Comparison of ENCODE assay signal across 13 cellular contexts in the genomic region with DNA sequence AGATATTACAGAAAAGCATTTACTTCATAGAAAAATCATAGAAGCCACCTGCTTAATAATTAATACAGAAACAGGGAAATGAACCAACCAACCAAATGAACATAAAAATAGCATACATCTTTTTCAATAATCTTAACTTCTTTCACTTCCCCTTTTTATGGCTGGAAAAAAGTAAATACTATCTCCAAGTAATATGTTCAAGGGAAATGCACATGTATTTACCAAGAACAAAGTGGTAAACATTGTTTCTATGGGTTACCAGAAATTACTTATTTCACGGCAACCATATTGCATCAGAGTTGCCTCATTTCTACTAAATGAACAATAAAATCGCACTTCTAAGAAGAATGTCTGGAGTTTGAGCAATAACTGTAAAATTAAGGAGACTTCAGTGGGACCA.
DNase-seq lines count a peak whose midpoint lies in the region; ATAC-seq lines count a peak whose summit lies in the region.
"Had no signal": no experiment of that assay in that cellular context is flagged by ENCODE, and none has a peak within 500 bp of the region (broad histone marks: within the 10 kb centered on the region; RNA-seq: fewer than 3 reads in every experiment).

No MANE protein-coding gene starts in this region.

- H3K4me1 Mint-ChIP-seq in activated naive CD8-positive, alpha-beta T cell treated with anti-CD3 and anti-CD28 coated beads, Interleukin-2, amount 50 U/mL, for 24 hours = peaks cover 2% of the 10 kb centered on the region
- H3K4me1 Mint-ChIP-seq: CD8-positive, alpha-beta memory T cell had no signal

- peaks cover 6% of the 10 kb centered on the region for H3K9me3 Mint-ChIP-seq in activated naive CD8-positive, alpha-beta T cell treated with anti-CD3 and anti-CD28 coated beads, Interleukin-2, amount 50 U/mL, for 24 hours
- H3K9me3 Mint-ChIP-seq: CD8-positive, alpha-beta memory T cell; WTC11 had no signal

- no peak overlapping the region for H3K27ac Mint-ChIP-seq in activated naive CD8-positive, alpha-beta T cell treated with anti-CD3 and anti-CD28 coated beads, Interleukin-2, amount 50 U/mL, for 24 hours
- H3K27ac Mint-ChIP-seq: CD8-positive, alpha-beta memory T cell; naive thymus-derived CD8-positive, alpha-beta T cell; WTC11 had no signal

- no peak overlapping the region for H3K4me3 Mint-ChIP-seq in activated naive CD8-positive, alpha-beta T cell treated with anti-CD3 and anti-CD28 coated beads, Interleukin-2, amount 50 U/mL, for 24 hours
- H3K4me3 Mint-ChIP-seq: CD8-positive, alpha-beta memory T cell; naive thymus-derived CD8-positive, alpha-beta T cell; WTC11 had no signal

- DNase-seq in NOMO-1 treated with dmso at 0.1 percent for 144 hours (lab: John Stamatoyannopoulos, UW; ENCODE audit: unreplicated experiment) (peak; percentile 42), DMS 273 (lab: John Stamatoyannopoulos, UW; ENCODE audit: unreplicated experiment) (no peak), NCI-H82 treated with DMSO at 0.1 percent for 48 hours (lab: John Stamatoyannopoulos, UW; ENCODE audit: unreplicated experiment) (no peak), HuH-7.5 (ENCODE audit: low spot score) (no peak)
- DNase-seq in activated naive CD8-positive, alpha-beta T cell treated with anti-CD3 and anti-CD28 coated beads, Interleukin-2, amount 50 U/mL, for 24 hours = no peak
- DNase-seq: CD8-positive, alpha-beta memory T cell; naive thymus-derived CD8-positive, alpha-beta T cell; NCI-H1105 treated with DMSO at 0.1 percent for 48 hours; spleen had no signal

- peak; percentile 78 for ATAC-seq in GM18861 (IDR thresholded peaks at IDR 0.05; ENCODE audit: unreplicated experiment)
- peak; percentile 64 for ATAC-seq in GM21526 (IDR thresholded peaks at IDR 0.05; ENCODE audit: low FRiP score, unreplicated experiment)
- peak; percentile 68 for ATAC-seq in HG03103 (IDR thresholded peaks at IDR 0.05; ENCODE audit: low read depth, unreplicated experiment)
- no peak for ATAC-seq in activated naive CD8-positive, alpha-beta T cell treated with anti-CD3 and anti-CD28 coated beads, Interleukin-2, amount 50 U/mL, for 24 hours
- ATAC-seq: naive thymus-derived CD8-positive, alpha-beta T cell had no signal

- no peaks in the 10 kb centered on the region for H3K36me3 Mint-ChIP-seq in activated naive CD8-positive, alpha-beta T cell treated with anti-CD3 and anti-CD28 coated beads, Interleukin-2, amount 50 U/mL, for 24 hours (ENCODE audit: low read depth)
- H3K36me3 Mint-ChIP-seq: naive thymus-derived CD8-positive, alpha-beta T cell; WTC11 had no signal

- H3K27me3 Mint-ChIP-seq in activated naive CD8-positive, alpha-beta T cell treated with anti-CD3 and anti-CD28 coated beads, Interleukin-2, amount 50 U/mL, for 24 hours = peaks cover 2% of the 10 kb centered on the region
- H3K27me3 Mint-ChIP-seq: CD8-positive, alpha-beta memory T cell had no signal
